8 cellular contexts compared by ENCODE assay signal in the genomic region with DNA sequence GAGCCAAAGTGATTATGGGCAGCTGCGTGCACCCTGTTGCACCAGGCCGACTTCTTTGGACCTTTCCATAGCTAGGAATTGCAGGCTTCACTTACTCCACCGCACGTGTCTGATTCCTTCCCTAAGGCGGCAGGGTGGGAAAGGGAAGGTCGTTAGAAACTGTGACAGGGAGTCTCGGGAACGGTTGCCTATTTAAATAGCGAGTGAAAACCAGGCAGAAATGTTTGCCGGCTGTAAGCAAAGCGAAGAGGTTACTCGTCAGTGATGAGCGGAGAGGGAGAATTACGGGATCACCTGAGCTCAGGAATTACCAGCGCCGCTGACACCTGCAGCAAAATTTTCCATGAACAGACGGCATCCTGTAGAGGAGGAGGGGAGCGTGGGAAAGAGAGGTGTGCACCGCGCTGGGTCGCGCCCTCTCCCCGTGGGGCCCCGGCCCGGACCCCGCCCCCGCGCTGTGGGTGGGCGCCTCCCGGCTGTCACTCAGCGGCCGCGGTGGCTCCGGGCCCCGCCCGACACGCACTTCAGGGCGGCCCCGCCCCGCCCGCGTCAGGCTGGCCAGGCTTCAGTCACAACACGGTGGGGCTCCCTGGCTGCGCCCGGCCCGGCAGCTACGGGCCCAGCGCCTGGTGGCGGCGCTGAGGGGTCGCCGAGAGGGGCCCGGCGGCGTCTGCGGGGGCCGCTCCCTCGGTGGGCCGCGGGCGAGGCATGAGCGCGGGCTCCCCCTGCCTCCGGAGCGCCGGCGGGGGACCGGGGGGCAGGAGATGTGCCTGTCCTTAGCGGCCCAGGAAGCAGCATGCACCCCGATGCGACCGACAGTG. TPM values are rescaled to one million over a fixed set of nuclear protein-coding genes. Genes with fewer than 3 reads are reported as not detected.
DNase-seq lines count a peak whose midpoint lies in the region; ATAC-seq and TF ChIP-seq lines count a peak whose summit lies in the region.

A gene (plus strand): TSS at position 568 of the 821 bp plus-strand sequence. CDS start 229 bp downstream, at position 797.

- no peaks in the 10 kb centered on the region for H3K9me3 Mint-ChIP-seq in natural killer cell treated with Interleukin-12 subunit alpha and Interleukin-12 subunit beta and Interleukin-15 and Interleukin-18, amount 100 ng/mL, for 72 hours
- H3K9me3 Mint-ChIP-seq in stimulated activated naive CD8-positive, alpha-beta T cell treated with anti-CD3 and anti-CD28 coated beads, Interleukin-15, Interleukin-2, amounts not matched to agents 100 ng/mL and 50 ng/mL, for 24 hours, result no peaks in the 10 kb centered on the region

- peak within 1 kb of the TSS; percentile 92 for H3K4me3 Mint-ChIP-seq in natural killer cell treated with Interleukin-12 subunit alpha and Interleukin-12 subunit beta and Interleukin-15 and Interleukin-18, amount 100 ng/mL, for 72 hours
- H3K4me3 Mint-ChIP-seq in stimulated activated naive CD8-positive, alpha-beta T cell treated with anti-CD3 and anti-CD28 coated beads, Interleukin-15, Interleukin-2, amounts not matched to agents 100 ng/mL and 50 ng/mL, for 24 hours, result peak within 1 kb of the TSS; percentile 92

- H3K27ac Mint-ChIP-seq in natural killer cell treated with Interleukin-12 subunit alpha and Interleukin-12 subunit beta and Interleukin-15 and Interleukin-18, amount 100 ng/mL, for 72 hours, result peak within 1 kb of the TSS; percentile 75 to 84
- H3K27ac Mint-ChIP-seq in stimulated activated naive CD8-positive, alpha-beta T cell treated with anti-CD3 and anti-CD28 coated beads, Interleukin-15, Interleukin-2, amounts not matched to agents 100 ng/mL and 50 ng/mL, for 24 hours, result peak within 1 kb of the TSS; percentile 84

- H3K4me1 Mint-ChIP-seq in natural killer cell treated with Interleukin-12 subunit alpha and Interleukin-12 subunit beta and Interleukin-15 and Interleukin-18, amount 100 ng/mL, for 72 hours (ENCODE audit: low read depth in 2 of 2), result peaks cover 41 to 48% of the 10 kb centered on the region in 2 donors
- peaks cover 56% of the 10 kb centered on the region for H3K4me1 Mint-ChIP-seq in stimulated activated naive CD8-positive, alpha-beta T cell treated with anti-CD3 and anti-CD28 coated beads, Interleukin-15, Interleukin-2, amounts not matched to agents 100 ng/mL and 50 ng/mL, for 24 hours (ENCODE audit: low read depth)

- in situ Hi-C loops in Caki2 (cut with HindIII; ENCODE audit: low pct_unique_long_range_greater_than_20kb, low sequenced_read_pairs), result no loop called here

- DNase-seq in Caki2 (ENCODE audit: low read depth) (peak; percentile 88), HL-60 (ENCODE audit: low read depth in 1 of 2, low spot score in 1 of 2) (peak in 1 of 2 experiments; percentile 39), RPMI7951 (ENCODE audit: low read depth) (peak; percentile 75), fibroblast of pulmonary artery (ENCODE audit: low read depth) (peak; percentile 73)
- DNase-seq in activated T-helper 9 cell treated with anti-CD3 and anti-CD28 coated beads, Interleukin-2, amount 50 U/mL, for 16 hours (ENCODE audit: low read depth), result peak; percentile 88
- peak; percentile 91 for DNase-seq in natural killer cell treated with Interleukin-12 subunit alpha and Interleukin-12 subunit beta and Interleukin-15 and Interleukin-18, amount 100 ng/mL, for 72 hours (ENCODE audit: low spot score)

- no peaks in the 10 kb centered on the region for H3K36me3 Mint-ChIP-seq in natural killer cell treated with Interleukin-12 subunit alpha and Interleukin-12 subunit beta and Interleukin-15 and Interleukin-18, amount 100 ng/mL, for 72 hours
- no peaks in the 10 kb centered on the region for H3K36me3 Mint-ChIP-seq in stimulated activated naive CD8-positive, alpha-beta T cell treated with anti-CD3 and anti-CD28 coated beads, Interleukin-15, Interleukin-2, amounts not matched to agents 100 ng/mL and 50 ng/mL, for 24 hours (ENCODE audit: low read depth)

- ATAC-seq in GM19467 (IDR thresholded peaks at IDR 0.05; ENCODE audit: unreplicated experiment), result peak; percentile 74
- peak; percentile 96 to 98 for ATAC-seq in natural killer cell treated with Interleukin-12 subunit alpha and Interleukin-12 subunit beta and Interleukin-15 and Interleukin-18, amount 100 ng/mL, for 72 hours

- H3K27me3 ChIP-seq in HL-60 (ENCODE audit: insufficient read depth, poor library complexity, severe bottlenecking), result peaks cover 38% of the 10 kb centered on the region

- TF ChIP-seq CTCF in HL-60 (IDR thresholded peaks at IDR 0.05; ENCODE audit: insufficient read depth, low read length) (no peak), fibroblast of pulmonary artery (IDR thresholded peaks at IDR 0.05; ENCODE audit: low read length, missing control alignments) (no peak)

- H3K27ac ChIP-seq in HL-60 (replicated peaks), result no peak within 1 kb of the TSS

- peaks cover 0 to 3% of the 10 kb centered on the region in 2 donors for H3K27me3 Mint-ChIP-seq in natural killer cell treated with Interleukin-12 subunit alpha and Interleukin-12 subunit beta and Interleukin-15 and Interleukin-18, amount 100 ng/mL, for 72 hours
- no peaks in the 10 kb centered on the region for H3K27me3 Mint-ChIP-seq in stimulated activated naive CD8-positive, alpha-beta T cell treated with anti-CD3 and anti-CD28 coated beads, Interleukin-15, Interleukin-2, amounts not matched to agents 100 ng/mL and 50 ng/mL, for 24 hours

- peak within 1 kb of the TSS; percentile 43 for H3K4me3 ChIP-seq in HL-60 (replicated peaks; ENCODE audit: insufficient read depth, low read length)
- H3K4me3 ChIP-seq in fibroblast of pulmonary artery (replicated peaks; ENCODE audit: low read depth, low read length), result peak within 1 kb of the TSS; percentile 88

RNA-seq across cellular contexts. Expression of the gene that starts here (rescaled TPM):
- 20.7 and 26.2 TPM in 2 replicates for total RNA-seq in Caki2 (2014; rRNA removed; shearing (Covaris generic); ENCODE audit: low replicate concordance)
- total RNA-seq in RPMI7951 (2014; rRNA removed; shearing (Covaris generic)), result 16.1 and 18.3 TPM in 2 replicates
- total RNA-seq in natural killer cell treated with Interleukin-12 subunit alpha and Interleukin-12 subunit beta and Interleukin-15 and Interleukin-18, amount 100 ng/mL, for 72 hours, result 10 to 100 TPM; 20.6 to 30.6 TPM
